1 cellular context compared by ENCODE assay signal in genomic region chr20:539848-540247, GRCh38.
TF ChIP-seq lines count a peak whose summit lies in the region.

No MANE protein-coding gene starts in this region.

TF ChIP-seq in HepG2, 621 proteins besides CTCF, POLR2A, EP300 and RAD21 (continues in another document):
- no peak for TF ChIP-seq ZNF407 (CRISPR knock-in tag; IDR thresholded peaks at IDR 0.05; ENCODE audit: not compliant biosample characterization)
- no peak for TF ChIP-seq ZNF644 (CRISPR knock-in tag; IDR thresholded peaks at IDR 0.05; ENCODE audit: low read depth)
- peak; percentile 98 for TF ChIP-seq PRDM15 (CRISPR knock-in tag; IDR thresholded peaks at IDR 0.05)
- no peak for TF ChIP-seq ZBTB25 (CRISPR knock-in tag; IDR thresholded peaks at IDR 0.05)
- TF ChIP-seq HCFC1 (IDR thresholded peaks at IDR 0.05; ENCODE audit: low read depth, low read length): no peak
- TF ChIP-seq YEATS2 (CRISPR knock-in tag; IDR thresholded peaks at IDR 0.05; ENCODE audit: borderline replicate concordance): no peak
- no peak for TF ChIP-seq ZHX1 (CRISPR knock-in tag; IDR thresholded peaks at IDR 0.05; ENCODE audit: low read depth)
- TF ChIP-seq ATM (IDR thresholded peaks at IDR 0.05; ENCODE audit: borderline replicate concordance): no peak
- TF ChIP-seq ZNF20 (CRISPR knock-in tag; IDR thresholded peaks at IDR 0.05): no peak
- no peak for TF ChIP-seq ZNF530 (CRISPR knock-in tag; IDR thresholded peaks at IDR 0.05; ENCODE audit: low read depth)
- TF ChIP-seq REL (CRISPR knock-in tag; conservative IDR thresholded peaks at IDR 0.05): no peak
- no peak for TF ChIP-seq ZNF232 (CRISPR knock-in tag; IDR thresholded peaks at IDR 0.05; ENCODE audit: borderline replicate concordance)
- no peak for TF ChIP-seq FOXA3 (CRISPR knock-in tag; IDR thresholded peaks at IDR 0.05)
- TF ChIP-seq ZBTB42 (CRISPR knock-in tag; IDR thresholded peaks at IDR 0.05): no peak
- TF ChIP-seq ZNF574 (CRISPR knock-in tag; IDR thresholded peaks at IDR 0.05): no peak
- TF ChIP-seq MLLT10 (CRISPR knock-in tag; IDR thresholded peaks at IDR 0.05): no peak
- no peak for TF ChIP-seq EED (CRISPR knock-in tag; IDR thresholded peaks at IDR 0.05)
- no peak for TF ChIP-seq TBP (CRISPR knock-in tag; IDR thresholded peaks at IDR 0.05)
- TF ChIP-seq CENPBD1 (CRISPR knock-in tag; IDR thresholded peaks at IDR 0.05; ENCODE audit: borderline replicate concordance, low read depth): no peak
- TF ChIP-seq ARNTL (CRISPR knock-in tag; IDR thresholded peaks at IDR 0.05): no peak
- peak; percentile 8; the same call in 1 of the 2 replicates for TF ChIP-seq GMEB1 (CRISPR knock-in tag; IDR thresholded peaks at IDR 0.05; ENCODE audit: borderline replicate concordance)
- TF ChIP-seq SIX4 (CRISPR knock-in tag; IDR thresholded peaks at IDR 0.05): no peak
- TF ChIP-seq BCLAF1 (IDR thresholded peaks at IDR 0.05): no peak
